18 cellular contexts compared by ENCODE assay signal in genomic region chr12:95416111-95416636, GRCh38. TPM values are rescaled to one million over a fixed set of nuclear protein-coding genes. Genes with fewer than 3 reads are reported as not detected.
DNase-seq lines count a peak whose midpoint lies in the region; ATAC-seq and TF ChIP-seq lines count a peak whose summit lies in the region.
"Had no signal": no experiment of that assay in that cellular context is flagged by ENCODE, and none has a peak within 500 bp of the region (broad histone marks: within the 10 kb centered on the region; RNA-seq: fewer than 3 reads in every experiment).

No MANE protein-coding gene starts in this region.

- peak overlapping the region; percentile 48 for H3K4me3 ChIP-seq in DOHH2 (ENCODE audit: low read length)
- no peak overlapping the region for H3K4me3 ChIP-seq in ascending aorta
- no peak overlapping the region for H3K4me3 ChIP-seq in thoracic aorta
- H3K4me3 ChIP-seq: BLaER1 had no signal

- H3K27ac Mint-ChIP-seq in HFFc6 = no peak overlapping the region
- H3K27ac Mint-ChIP-seq: CD14-positive monocyte; CD4-positive, alpha-beta memory T cell had no signal

- H3K4me1 Mint-ChIP-seq in HFFc6 (ENCODE audit: low read depth) = peaks cover 23% of the 10 kb centered on the region
- H3K4me1 Mint-ChIP-seq: CD14-positive monocyte; CD4-positive, alpha-beta memory T cell had no signal

- H3K36me3 ChIP-seq in DOHH2 (ENCODE audit: control insufficient read depth, low read length) = no peaks in the 10 kb centered on the region
- H3K36me3 ChIP-seq in ascending aorta = no peaks in the 10 kb centered on the region
- no peaks in the 10 kb centered on the region for H3K36me3 ChIP-seq in thoracic aorta
- H3K36me3 ChIP-seq: BLaER1 had no signal

- H3K27me3 Mint-ChIP-seq in HFFc6 (ENCODE audit: insufficient read depth) = no peaks in the 10 kb centered on the region; the same call in 1 of the 2 replicates

- H3K4me1 ChIP-seq in DOHH2 (ENCODE audit: control insufficient read depth, low read length) = peaks cover 78% of the 10 kb centered on the region
- H3K4me1 ChIP-seq in ascending aorta = peaks cover 5 to 20% of the 10 kb centered on the region in 2 donors
- H3K4me1 ChIP-seq in thoracic aorta (ENCODE audit: control insufficient read depth in 1 of 2, low read depth in 2 of 2) = peaks cover 3 to 70% of the 10 kb centered on the region in 2 donors

- no peaks in the 10 kb centered on the region for H3K79me2 ChIP-seq in DOHH2 (ENCODE audit: control insufficient read depth, low read length)

- H3K9me2 ChIP-seq in DOHH2 (replicated peaks; ENCODE audit: control insufficient read depth, low read length) = no peaks in the 10 kb centered on the region

- H3K9me3 ChIP-seq in DOHH2 (ENCODE audit: control insufficient read depth, insufficient read depth, low read length) (no peaks in the 10 kb centered on the region), ascending aorta (no peaks in the 10 kb centered on the region), thoracic aorta (no peaks in the 10 kb centered on the region)
- H3K9me3 ChIP-seq: BLaER1 had no signal

- intact Hi-C loops in ascending aorta (cut with DNase I) = no loop called here

- H3F3A ChIP-seq in DOHH2 (ENCODE audit: control insufficient read depth, insufficient read depth) = peaks cover 52% of the 10 kb centered on the region

- H3K27ac ChIP-seq in DOHH2 (ENCODE audit: low read depth, low read length) = peak overlapping the region; percentile 93
- H3K27ac ChIP-seq in ascending aorta = peak overlapping the region; percentile 76 to 89
- peak overlapping the region; percentile 81 to 83 for H3K27ac ChIP-seq in thoracic aorta
- H3K27ac ChIP-seq: 22Rv1, BLaER1 had no signal

- H3K36me3 Mint-ChIP-seq in HFFc6 (ENCODE audit: low read depth) = no peaks in the 10 kb centered on the region
- H3K36me3 Mint-ChIP-seq: CD14-positive monocyte; CD4-positive, alpha-beta memory T cell had no signal

- TF ChIP-seq CTCF in DOHH2 (IDR thresholded peaks at IDR 0.05; ENCODE audit: low read depth, low read length, poor library complexity, severe bottlenecking) (no peak), ascending aorta (IDR thresholded peaks at IDR 0.05) (no peak), thoracic aorta (IDR thresholded peaks at IDR 0.05) (no peak), HFFc6 (IDR thresholded peaks at IDR 0.05) (no peak), omental fat pad (IDR thresholded peaks at IDR 0.05) (no peak)

- H3K4me3 Mint-ChIP-seq in HFFc6 = no peak overlapping the region
- H3K4me3 Mint-ChIP-seq: CD14-positive monocyte; CD4-positive, alpha-beta memory T cell had no signal

- H3K27me3 ChIP-seq in DOHH2 (ENCODE audit: control insufficient read depth, low read length) (no peaks in the 10 kb centered on the region), ascending aorta (no peaks in the 10 kb centered on the region), thoracic aorta (replicated peaks; ENCODE audit: insufficient read depth) (no peaks in the 10 kb centered on the region)
- H3K27me3 ChIP-seq: BLaER1 had no signal

- ATAC-seq in thoracic aorta (ENCODE audit: insufficient number of reproducible peaks, low FRiP score, low read depth) (no peak), omental fat pad (ENCODE audit: low FRiP score) (no peak), HG03095 (IDR thresholded peaks at IDR 0.05; ENCODE audit: unreplicated experiment) (no peak)
- ATAC-seq: HCT116 had no signal

- no peaks in the 10 kb centered on the region for H4K20me1 ChIP-seq in DOHH2 (ENCODE audit: control insufficient read depth, insufficient read depth, low read depth, low read length)
- H4K20me1 ChIP-seq: BLaER1 had no signal

- peak overlapping the region; percentile 66 for H3K4me2 ChIP-seq in DOHH2 (ENCODE audit: low read length)
- H3K4me2 ChIP-seq: BLaER1 had no signal

- H3K9me3 Mint-ChIP-seq in HFFc6 = no peaks in the 10 kb centered on the region
- H3K9me3 Mint-ChIP-seq: CD4-positive, alpha-beta memory T cell had no signal

- DNase-seq in NCI-H82 (lab: John Stamatoyannopoulos, UW) (peak; percentile 92), ascending aorta (ENCODE audit: low spot score in 2 of 2) (no peak), thoracic aorta (ENCODE audit: low spot score) (no peak), HFFc6 (no peak), omental fat pad (ENCODE audit: low spot score) (no peak), 8988T (no peak)
- DNase-seq: CD4-positive, alpha-beta memory T cell; DMS153; DMS79; GF-D8; GOT3; H7 had no signal

RNA-seq across cellular contexts. Expression of gene METAP2, which starts 57.8 kb away (rescaled TPM):
- total RNA-seq in ascending aorta = 20.6 TPM
- 10 to 100 TPM; 24.5 to 87.6 TPM for total RNA-seq in thoracic aorta
- 10 to 100 TPM; 72.3 to 85.8 (median 79.0) TPM for total RNA-seq in HFFc6 (2021; fragmentation: NEBNext Ultra II Directional; extraction: Animal tissue kit (Norgen Biotek cat#: 25700))
- 100 to 1,000 TPM in 1 of 4 donors, 10 to 100 TPM in 3; 50.3 to 124 (median 66.3) TPM for total RNA-seq in omental fat pad
